7 cellular contexts compared by ENCODE assay signal in the genomic region with DNA sequence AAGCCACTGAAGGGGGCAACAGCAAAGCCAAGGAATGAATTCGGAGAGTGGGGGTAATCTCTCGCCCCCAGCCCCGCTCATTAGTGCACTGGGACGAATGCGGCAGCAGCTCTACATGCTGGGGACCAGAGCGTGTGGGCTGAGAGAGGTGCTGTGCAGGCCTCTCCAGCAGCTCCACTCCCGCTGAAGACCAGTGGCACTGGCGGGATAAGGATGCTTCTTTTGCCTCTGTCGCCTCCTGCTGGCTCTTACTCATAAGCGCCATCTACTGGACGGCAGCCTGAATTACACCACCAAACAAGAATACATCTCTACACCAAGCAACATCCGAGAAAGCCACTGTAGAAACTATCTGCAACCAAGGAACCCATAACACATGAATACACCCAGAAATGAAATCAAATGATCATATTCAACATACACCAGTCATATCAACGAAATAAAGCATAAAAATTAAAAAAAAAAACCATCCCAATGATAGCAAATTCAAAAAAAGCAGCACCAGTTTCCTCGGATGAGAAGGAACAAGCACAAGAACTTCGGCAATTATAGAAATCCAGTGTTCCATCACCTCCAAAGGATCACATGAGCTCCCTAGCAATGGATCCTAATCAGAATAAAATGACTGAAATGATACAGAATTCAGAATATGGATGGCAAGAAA.
DNase-seq lines count a peak whose midpoint lies in the region; ATAC-seq, FAIRE-seq and TF ChIP-seq lines count a peak whose summit lies in the region.

No MANE protein-coding gene starts in this region.

- H3K79me2 ChIP-seq in SU-DHL-6 (ENCODE audit: insufficient read depth, low read length) = no peaks in the 10 kb centered on the region

- no peak overlapping the region for H3K9ac ChIP-seq in SU-DHL-6 (ENCODE audit: low read length)

- H4K20me1 ChIP-seq in SU-DHL-6 (ENCODE audit: low read depth, low read length) = peaks cover 4% of the 10 kb centered on the region; the same call in 1 of the 2 replicates

- TF ChIP-seq CTCF in SU-DHL-6 (IDR thresholded peaks at IDR 0.05; ENCODE audit: insufficient read depth, low read length, poor library complexity, severe bottlenecking) = peak; percentile 90

- DNase-seq in GM12891 (ENCODE audit: insufficient read length, low spot score) = no peak
- DNase-seq in astrocyte of the hippocampus (ENCODE audit: low read depth, low spot score) = peak; percentile 24
- peak; percentile 28 for DNase-seq in kidney glomerular epithelial cell (lab: John Stamatoyannopoulos, UW)
- peak; percentile 67 for DNase-seq in stimulated activated CD8-positive, alpha-beta memory T cell treated with anti-CD3 and anti-CD28 coated beads, Interleukin-4, amount 100 ng/mL, for 48 hours
- DNase-seq in DMS153 (lab: John Stamatoyannopoulos, UW) = no peak

- peak; percentile 32 for ATAC-seq in HG03442 (IDR thresholded peaks at IDR 0.05; ENCODE audit: unreplicated experiment)

- peak; percentile 38 for FAIRE-seq in GM12891 (lab: Jason Lieb, UNC)

- no peak overlapping the region for H2AFZ ChIP-seq in SU-DHL-6 (ENCODE audit: low read depth, low read length, severe bottlenecking)

- H3K9me3 ChIP-seq in SU-DHL-6 (ENCODE audit: insufficient read depth, low read length) = no peaks in the 10 kb centered on the region

- H3K27me3 ChIP-seq in SU-DHL-6 (ENCODE audit: low read length) = no peaks in the 10 kb centered on the region

- H3K9me2 ChIP-seq in SU-DHL-6 (replicated peaks; ENCODE audit: insufficient read depth, low read length) = no peaks in the 10 kb centered on the region

- no peak overlapping the region for H3K4me3 ChIP-seq in SU-DHL-6 (ENCODE audit: insufficient read depth, low read length, poor library complexity, severe bottlenecking)

- no peaks in the 10 kb centered on the region for H3F3A ChIP-seq in SU-DHL-6 (ENCODE audit: insufficient read depth)

- TF ChIP-seq POLR2A in GM12891 (IDR thresholded peaks at IDR 0.05; ENCODE audit: low read depth, low read length) = no peak

- no peak overlapping the region for H3K27ac ChIP-seq in SU-DHL-6 (ENCODE audit: low read depth, low read length)

- no peaks in the 10 kb centered on the region for H3K36me3 ChIP-seq in SU-DHL-6 (ENCODE audit: low read length)

- H3K4me2 ChIP-seq in SU-DHL-6 (ENCODE audit: low read depth, low read length, poor library complexity, severe bottlenecking) = no peak overlapping the region

TF ChIP-seq in GM12891, 5 proteins besides CTCF, POLR2A, EP300 and RAD21:
- TF ChIP-seq POU2F2 (IDR thresholded peaks at IDR 0.05; ENCODE audit: low read depth, low read length) (no peak), SPI1 (IDR thresholded peaks at IDR 0.05; ENCODE audit: low read depth, low read length) (no peak), PAX5 (IDR thresholded peaks at IDR 0.05; ENCODE audit: insufficient read depth, low read length, severe bottlenecking) (no peak), POLR2AphosphoS5 (IDR thresholded peaks at IDR 0.05; ENCODE audit: low read depth, low read length) (no peak), TAF1 (IDR thresholded peaks at IDR 0.05; ENCODE audit: low read depth, low read length) (no peak)
TF ChIP-seq in GM12891: peak in this region for 0.

Comparison
In these comparisons a context has a peak if more than half of its experiments do, and no peak if none do; other contexts are left out.
1. DNase-seq: peak in astrocyte of the hippocampus (single experiment), kidney glomerular epithelial cell (single experiment) and stimulated activated CD8-positive, alpha-beta memory T cell treated with anti-CD3 and anti-CD28 coated beads, Interleukin-4, amount 100 ng/mL, for 48 hours (single experiment); none in GM12891 (single experiment) and DMS153 (single experiment).